In genomic region chr13:31250435-31250834, GRCh38 we compare ENCODE assay signal across 31 cellular contexts.
"Had no signal": no experiment of that assay in that cellular context is flagged by ENCODE, and none has a peak within 500 bp of the region (broad histone marks: within the 10 kb centered on the region; RNA-seq: fewer than 3 reads in every experiment).

No MANE protein-coding gene starts in this region.

- H3K4me1 ChIP-seq: adrenal gland, body of pancreas, breast epithelium had no signal

- H3K27me3 ChIP-seq: adrenal gland, body of pancreas, breast epithelium had no signal

- DNase-seq: activated CD4-positive, alpha-beta T cell treated with anti-CD3 and anti-CD28 coated beads for 36 hours; activated CD4-positive, alpha-beta T cell treated with anti-CD3 and anti-CD28 coated beads, Interleukin-2, amount 10 ng/mL, durations not matched to agents 7 days and 5 days; activated CD4-positive, alpha-beta T cell treated with anti-CD3 and anti-CD28 coated beads, Interleukin-2, amount 50 U/mL, for 48 hours; activated CD8-positive, alpha-beta T cell treated with anti-CD3 and anti-CD28 coated beads, Interleukin-2, amount 10 ng/mL, durations not matched to agents 7 days and 5 days; activated gamma-delta T cell treated with Interleukin-2 at 50 U/mL for 16 hours; activated naive CD4-positive, alpha-beta T cell treated with anti-CD3 and anti-CD28 coated beads for 36 hours; activated T-cell treated with anti-CD3 and anti-CD28 coated beads, Interleukin-2, amount 50 U/mL, for 4 hours; adrenal gland; body of pancreas; central memory CD4-positive, alpha-beta T cell; KG1; MM.1S; MV-4-11; NCI-H1092; NCI-H1436 treated with DMSO at 0.1 percent for 48 hours; NCI-H1694 treated with DMSO at 0.1 percent for 48 hours; NCI-H2029; NCI-H345; NCI-H524 treated with DMSO at 0.1 percent for 48 hours; NCI-H774; PC-3; SIG-M5; SW 1271; T-helper 1 cell; T-helper 9 cell had no signal

- ATAC-seq: activated CD4-positive, alpha-beta T cell treated with anti-CD3 and anti-CD28 coated beads for 36 hours; activated CD4-positive, CD25-positive, alpha-beta regulatory T cell treated with anti-CD3 and anti-CD28 coated beads, Interleukin-2, amount 50 U/mL, for 24 hours; activated CD8-positive, alpha-beta T cell treated with anti-CD3 and anti-CD28 coated beads, Interleukin-2, amount 10 ng/mL, durations not matched to agents 7 days and 5 days; activated naive CD4-positive, alpha-beta T cell treated with anti-CD3 and anti-CD28 coated beads, Interleukin-2, amount 50 U/mL, for 72 hours; activated T-cell treated with anti-CD3 and anti-CD28 coated beads, Interleukin-2, amount 50 U/mL, for 4 hours; body of pancreas; PC-3; Right ventricle myocardium inferior; WTC11 had no signal

- H3K9me3 ChIP-seq: adrenal gland, body of pancreas had no signal

- H3K27ac ChIP-seq: adrenal gland, body of pancreas, breast epithelium, RWPE1 had no signal

- H3K4me3 ChIP-seq: adrenal gland, body of pancreas, breast epithelium had no signal

- H3K36me3 ChIP-seq: adrenal gland, breast epithelium had no signal
